Comparison of ENCODE assay signal across 1 cellular context in genomic region chr2:8329660-8330622, GRCh38.
TF ChIP-seq lines count a peak whose summit lies in the region.

No MANE protein-coding gene starts in this region.

TF ChIP-seq in liver, 16 proteins besides CTCF, POLR2A, EP300 and RAD21 (continued from another document):
- TF ChIP-seq, protein P1, sequence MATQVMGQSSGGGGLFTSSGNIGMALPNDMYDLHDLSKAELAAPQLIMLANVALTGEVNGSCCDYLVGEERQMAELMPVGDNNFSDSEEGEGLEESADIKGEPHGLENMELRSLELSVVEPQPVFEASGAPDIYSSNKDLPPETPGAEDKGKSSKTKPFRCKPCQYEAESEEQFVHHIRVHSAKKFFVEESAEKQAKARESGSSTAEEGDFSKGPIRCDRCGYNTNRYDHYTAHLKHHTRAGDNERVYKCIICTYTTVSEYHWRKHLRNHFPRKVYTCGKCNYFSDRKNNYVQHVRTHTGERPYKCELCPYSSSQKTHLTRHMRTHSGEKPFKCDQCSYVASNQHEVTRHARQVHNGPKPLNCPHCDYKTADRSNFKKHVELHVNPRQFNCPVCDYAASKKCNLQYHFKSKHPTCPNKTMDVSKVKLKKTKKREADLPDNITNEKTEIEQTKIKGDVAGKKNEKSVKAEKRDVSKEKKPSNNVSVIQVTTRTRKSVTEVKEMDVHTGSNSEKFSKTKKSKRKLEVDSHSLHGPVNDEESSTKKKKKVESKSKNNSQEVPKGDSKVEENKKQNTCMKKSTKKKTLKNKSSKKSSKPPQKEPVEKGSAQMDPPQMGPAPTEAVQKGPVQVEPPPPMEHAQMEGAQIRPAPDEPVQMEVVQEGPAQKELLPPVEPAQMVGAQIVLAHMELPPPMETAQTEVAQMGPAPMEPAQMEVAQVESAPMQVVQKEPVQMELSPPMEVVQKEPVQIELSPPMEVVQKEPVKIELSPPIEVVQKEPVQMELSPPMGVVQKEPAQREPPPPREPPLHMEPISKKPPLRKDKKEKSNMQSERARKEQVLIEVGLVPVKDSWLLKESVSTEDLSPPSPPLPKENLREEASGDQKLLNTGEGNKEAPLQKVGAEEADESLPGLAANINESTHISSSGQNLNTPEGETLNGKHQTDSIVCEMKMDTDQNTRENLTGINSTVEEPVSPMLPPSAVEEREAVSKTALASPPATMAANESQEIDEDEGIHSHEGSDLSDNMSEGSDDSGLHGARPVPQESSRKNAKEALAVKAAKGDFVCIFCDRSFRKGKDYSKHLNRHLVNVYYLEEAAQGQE (IDR thresholded peaks at IDR 0.05), result no peak
- TF ChIP-seq SP1 (IDR thresholded peaks at IDR 0.05), result no peak
- TF ChIP-seq, protein P2, sequence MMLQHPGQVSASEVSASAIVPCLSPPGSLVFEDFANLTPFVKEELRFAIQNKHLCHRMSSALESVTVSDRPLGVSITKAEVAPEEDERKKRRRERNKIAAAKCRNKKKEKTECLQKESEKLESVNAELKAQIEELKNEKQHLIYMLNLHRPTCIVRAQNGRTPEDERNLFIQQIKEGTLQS (IDR thresholded peaks at IDR 0.05), result no peak
